ENCODE assay signal across 15 cellular contexts in the genomic region with DNA sequence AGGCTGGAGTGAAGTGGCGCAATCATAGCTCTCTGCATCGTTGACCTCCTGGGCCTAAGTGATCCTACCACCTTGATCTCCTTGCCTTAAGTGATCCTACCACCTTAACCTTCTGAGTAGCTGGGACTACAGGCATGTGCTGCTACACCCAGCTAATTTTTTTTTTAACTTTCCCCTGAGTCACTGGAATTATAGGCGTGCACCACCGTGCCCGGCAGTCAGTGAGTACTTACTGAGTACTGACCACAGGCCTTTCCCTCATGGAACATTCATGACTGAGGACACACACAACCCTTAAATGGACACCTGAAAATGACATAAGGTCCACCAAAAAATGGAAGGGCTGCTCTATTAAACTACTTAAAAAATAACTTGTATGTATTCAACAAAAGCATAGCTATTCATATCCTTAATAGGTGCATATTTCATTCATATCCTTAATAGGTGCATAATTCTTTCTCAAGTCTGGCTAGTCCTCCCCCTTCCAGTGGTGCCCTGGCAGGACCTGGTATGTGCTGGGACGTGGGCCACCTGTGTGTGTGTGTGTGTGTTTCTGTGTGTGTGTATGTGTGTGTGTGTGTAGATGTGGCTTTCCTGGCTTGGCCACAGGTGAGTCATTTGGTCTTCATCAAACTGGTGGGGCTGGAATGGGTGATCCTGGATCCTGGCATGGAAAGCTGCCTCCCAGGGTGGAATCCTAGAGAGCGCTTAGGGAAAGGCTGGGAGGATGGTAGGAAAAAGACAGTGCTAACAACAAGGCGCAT. TPM values are rescaled to one million over a fixed set of nuclear protein-coding genes. Genes with fewer than 3 reads are reported as not detected.
DNase-seq lines count a peak whose midpoint lies in the region; ATAC-seq and TF ChIP-seq lines count a peak whose summit lies in the region.
"Had no signal": no experiment of that assay in that cellular context is flagged by ENCODE, and none has a peak within 500 bp of the region (broad histone marks: within the 10 kb centered on the region; RNA-seq: fewer than 3 reads in every experiment).

No MANE protein-coding gene starts in this region.

- no peak for ATAC-seq in activated CD8-positive, alpha-beta memory T cell treated with anti-CD3 and anti-CD28 coated beads, Interleukin-2, amount 10 ng/mL, durations not matched to agents 7 days and 5 days

- no peaks in the 10 kb centered on the region for H3K9me3 Mint-ChIP-seq in activated CD8-positive, alpha-beta memory T cell treated with anti-CD3 and anti-CD28 coated beads, Interleukin-2, amount 10 ng/mL, durations not matched to agents 7 days and 5 days (ENCODE audit: low read depth)
- no peaks in the 10 kb centered on the region for H3K9me3 Mint-ChIP-seq in activated naive CD4-positive, alpha-beta T cell treated with anti-CD3 and anti-CD28 coated beads for 36 hours

- H3K9me3 ChIP-seq in PC-9 (ENCODE audit: insufficient read depth, low read depth) (no peaks in the 10 kb centered on the region), esophagus (ENCODE audit: control insufficient read depth in 2 of 2, insufficient read depth in 1 of 2, low read depth in 1 of 2, low read length in 1 of 2) (no peaks in the 10 kb centered on the region)
- H3K9me3 ChIP-seq: BLaER1 treated with 17β-estradiol and CSF1 and Interleukin-3, amounts not matched to agents 10 nM and 100 nM had no signal

- H3K4me1 ChIP-seq in PC-9 (replicated peaks; ENCODE audit: insufficient read depth), result peaks cover 38% of the 10 kb centered on the region
- H3K4me1 ChIP-seq in esophagus (ENCODE audit: control insufficient read depth in 2 of 2, insufficient read depth in 2 of 2, low read length in 1 of 2), result peaks cover 0 to 15% of the 10 kb centered on the region in 2 donors

- CTCF ChIA-PET in PC-9 (lab: Charles Lee), result no interaction called here
- CTCF ChIA-PET in activated CD8-positive, alpha-beta memory T cell treated with anti-CD3 and anti-CD28 coated beads, Interleukin-2, amount 10 ng/mL, durations not matched to agents 7 days and 5 days (lab: Charles Lee), result interaction anchor here (1.1 kb wide), 1 partner anchor 56 kb away, joined by 3 read pairs; no protein-coding TSS in a partner anchor
- CTCF ChIA-PET in activated naive CD4-positive, alpha-beta T cell treated with anti-CD3 and anti-CD28 coated beads for 36 hours (lab: Charles Lee), result no interaction called here

- H3K4me3 Mint-ChIP-seq in activated CD8-positive, alpha-beta memory T cell treated with anti-CD3 and anti-CD28 coated beads, Interleukin-2, amount 10 ng/mL, durations not matched to agents 7 days and 5 days, result no peak overlapping the region
- H3K4me3 Mint-ChIP-seq in activated naive CD4-positive, alpha-beta T cell treated with anti-CD3 and anti-CD28 coated beads for 36 hours, result no peak overlapping the region

- DNase-seq in AG10803 (ENCODE audit: low read depth) (peak; percentile 86), PC-9 (peak; percentile 68 to 87), retinal pigment epithelial cell (ENCODE audit: low read depth) (peak; percentile 53), NCI-H526 treated with DMSO at 0.1 percent for 48 hours (lab: John Stamatoyannopoulos, UW) (no peak), ecto neural progenitor cell (ENCODE audit: low spot score) (no peak)
- no peak for DNase-seq in activated CD8-positive, alpha-beta memory T cell treated with anti-CD3 and anti-CD28 coated beads, Interleukin-2, amount 10 ng/mL, durations not matched to agents 7 days and 5 days
- no peak for DNase-seq in activated naive CD4-positive, alpha-beta T cell treated with anti-CD3 and anti-CD28 coated beads for 36 hours
- DNase-seq: Karpas-422; NCI-H524 treated with DMSO at 0.1 percent for 48 hours; stimulated activated CD4-positive, alpha-beta T cell treated with anti-CD3 and anti-CD28 coated beads, Interleukin-4, amount 100 ng/mL, for 24 hours had no signal

- H2AFZ ChIP-seq in PC-9, result no peak overlapping the region; the same call in 1 of the 2 replicates

- H3F3A ChIP-seq in PC-9 (ENCODE audit: insufficient read depth, low read depth), result peaks cover 36% of the 10 kb centered on the region; the same call in 1 of the 2 replicates

- POLR2A ChIA-PET in PC-9 (lab: Charles Lee; ENCODE audit: unreplicated experiment), result interaction anchor here (0.5 to 0.7 kb wide), 7 partner anchors 28 to 1562 kb away, joined by 3 to 8 read pairs (median 4); partner anchors contain the start of gene STMP1

- H3K4me2 ChIP-seq in PC-9, result peak overlapping the region; percentile 64
- H3K4me2 ChIP-seq: BLaER1 treated with 17β-estradiol and CSF1 and Interleukin-3, amounts not matched to agents 10 nM and 100 nM had no signal

- H3K36me3 ChIP-seq in PC-9 (ENCODE audit: low read depth) (no peaks in the 10 kb centered on the region), esophagus (ENCODE audit: control insufficient read depth in 2 of 2, insufficient read depth in 2 of 2, low read length in 1 of 2) (no peaks in the 10 kb centered on the region)
- H3K36me3 ChIP-seq: BLaER1 treated with 17β-estradiol and CSF1 and Interleukin-3, amounts not matched to agents 10 nM and 100 nM had no signal

- H3K27me3 Mint-ChIP-seq in activated CD8-positive, alpha-beta memory T cell treated with anti-CD3 and anti-CD28 coated beads, Interleukin-2, amount 10 ng/mL, durations not matched to agents 7 days and 5 days, result peaks cover 15% of the 10 kb centered on the region
- peaks cover 2% of the 10 kb centered on the region for H3K27me3 Mint-ChIP-seq in activated naive CD4-positive, alpha-beta T cell treated with anti-CD3 and anti-CD28 coated beads for 36 hours (ENCODE audit: low read depth)

- no peak for TF ChIP-seq CTCF in AG10803 (conservative IDR thresholded peaks at IDR 0.05; ENCODE audit: low read length)
- no peak for TF ChIP-seq CTCF in PC-9 (conservative IDR thresholded peaks at IDR 0.05)
- no peak for TF ChIP-seq CTCF in retinal pigment epithelial cell (conservative IDR thresholded peaks at IDR 0.05; ENCODE audit: low read depth, low read length)

- no peaks in the 10 kb centered on the region for H4K20me1 ChIP-seq in PC-9 (ENCODE audit: insufficient read depth)
- H4K20me1 ChIP-seq: BLaER1 treated with 17β-estradiol and CSF1 and Interleukin-3, amounts not matched to agents 10 nM and 100 nM had no signal

- H3K4me1 Mint-ChIP-seq in activated CD8-positive, alpha-beta memory T cell treated with anti-CD3 and anti-CD28 coated beads, Interleukin-2, amount 10 ng/mL, durations not matched to agents 7 days and 5 days, result no peaks in the 10 kb centered on the region
- H3K4me1 Mint-ChIP-seq in activated naive CD4-positive, alpha-beta T cell treated with anti-CD3 and anti-CD28 coated beads for 36 hours (ENCODE audit: low read depth), result no peaks in the 10 kb centered on the region

- H3K79me2 ChIP-seq in PC-9 (ENCODE audit: low read depth), result no peaks in the 10 kb centered on the region

- H3K4me3 ChIP-seq in AG10803 (ENCODE audit: low read length) (peak overlapping the region; percentile 4), PC-9 (peak overlapping the region; percentile 15; the same call in 1 of the 2 replicates), esophagus (ENCODE audit: low read depth in 1 of 2, low read length in 2 of 2) (no peak overlapping the region), retinal pigment epithelial cell (ENCODE audit: low read length) (no peak overlapping the region)
- H3K4me3 ChIP-seq: BLaER1 treated with 17β-estradiol and CSF1 and Interleukin-3, amounts not matched to agents 10 nM and 100 nM had no signal

- 56 to 72% methylated on average over 8 of the region's 8 CpGs for WGBS in esophagus, 2 donors

- no peaks in the 10 kb centered on the region for H3K36me3 Mint-ChIP-seq in activated CD8-positive, alpha-beta memory T cell treated with anti-CD3 and anti-CD28 coated beads, Interleukin-2, amount 10 ng/mL, durations not matched to agents 7 days and 5 days
- H3K36me3 Mint-ChIP-seq in activated naive CD4-positive, alpha-beta T cell treated with anti-CD3 and anti-CD28 coated beads for 36 hours (ENCODE audit: low read depth), result no peaks in the 10 kb centered on the region

- TSS peak; percentile 87 for BruUV-seq in PC-9 (replicated peaks; lab: Mats Ljungman, UMichigan)

- intact Hi-C loops in PC-9 (cut with micrococcal nuclease; ENCODE audit: unreplicated experiment), result loop anchor here (1.0 to 5.0 kb wide), 3 partner anchors 29 to 66 kb away; no protein-coding TSS in a partner anchor
- intact Hi-C loops in activated naive CD4-positive, alpha-beta T cell treated with anti-CD3 and anti-CD28 coated beads for 36 hours (cut with micrococcal nuclease), result no loop called here

- H3K27ac Mint-ChIP-seq in activated CD8-positive, alpha-beta memory T cell treated with anti-CD3 and anti-CD28 coated beads, Interleukin-2, amount 10 ng/mL, durations not matched to agents 7 days and 5 days, result no peak overlapping the region
- no peak overlapping the region for H3K27ac Mint-ChIP-seq in activated naive CD4-positive, alpha-beta T cell treated with anti-CD3 and anti-CD28 coated beads for 36 hours

- H3K9me2 ChIP-seq in PC-9 (ENCODE audit: insufficient read depth), result no peaks in the 10 kb centered on the region

- no peaks in the 10 kb centered on the region for H3K27me3 ChIP-seq in PC-9 (ENCODE audit: insufficient read depth, low read depth)
- H3K27me3 ChIP-seq in esophagus (ENCODE audit: control insufficient read depth in 1 of 2, insufficient read depth in 2 of 2, low read length in 2 of 2), result no peaks in the 10 kb centered on the region
- H3K27me3 ChIP-seq: BLaER1 treated with 17β-estradiol and CSF1 and Interleukin-3, amounts not matched to agents 10 nM and 100 nM had no signal

- H3K27ac ChIP-seq in PC-9, result peak overlapping the region; percentile 98
- peak overlapping the region; percentile 78 to 87 for H3K27ac ChIP-seq in esophagus (ENCODE audit: low read depth in 2 of 2, low read length in 1 of 2)
- H3K27ac ChIP-seq: BLaER1 treated with 17β-estradiol and CSF1 and Interleukin-3, amounts not matched to agents 10 nM and 100 nM had no signal

RNA-seq across cellular contexts. Expression of gene FAM180A, which starts 3.5 kb away (rescaled TPM):
- not detected in 2 replicates for total RNA-seq in PC-9 (2021)
- 1 to 10 TPM in 1 of 2 donors, under 1 TPM in 1; 0.55 to 1.3 TPM for polyA plus RNA-seq in esophagus
- total RNA-seq in activated CD8-positive, alpha-beta memory T cell treated with anti-CD3 and anti-CD28 coated beads, Interleukin-2, amount 10 ng/mL, durations not matched to agents 7 days and 5 days, result not detected
- not detected for total RNA-seq in activated naive CD4-positive, alpha-beta T cell treated with anti-CD3 and anti-CD28 coated beads for 36 hours
- total RNA-seq: activated CD8-positive, alpha-beta memory T cell treated with anti-CD3 and anti-CD28 coated beads for 36 hours; T-helper 1 cell treated with Interleukin-12 subunit alpha and Interleukin-12 subunit beta and Interleukin-4 antibody, amounts not matched to agents 30 ng/mL and 1 ng/mL, for 36 hours had no signal

RNA-seq across cellular contexts. Expression of gene SLC13A4, which starts 17.1 kb away (rescaled TPM):
- total RNA-seq in PC-9 (2021), result not detected in 2 replicates
- polyA plus RNA-seq in esophagus, result 10 to 100 TPM in 1 of 2 donors, 1 to 10 TPM in 1; 7.1 to 11.0 TPM
- not detected for total RNA-seq in activated CD8-positive, alpha-beta memory T cell treated with anti-CD3 and anti-CD28 coated beads, Interleukin-2, amount 10 ng/mL, durations not matched to agents 7 days and 5 days
- not detected for total RNA-seq in activated naive CD4-positive, alpha-beta T cell treated with anti-CD3 and anti-CD28 coated beads for 36 hours
- total RNA-seq: activated CD8-positive, alpha-beta memory T cell treated with anti-CD3 and anti-CD28 coated beads for 36 hours; T-helper 1 cell treated with Interleukin-12 subunit alpha and Interleukin-12 subunit beta and Interleukin-4 antibody, amounts not matched to agents 30 ng/mL and 1 ng/mL, for 36 hours; urinary bladder had no signal

Comparison
In these comparisons a context has a peak if more than half of its experiments do, and no peak if none do; other contexts are left out.
1. DNase-seq: peak in AG10803 (single experiment), PC-9 (2 of 2) and retinal pigment epithelial cell (single experiment); none in NCI-H526 treated with DMSO at 0.1 percent for 48 hours (single experiment), activated CD8-positive, alpha-beta memory T cell treated with anti-CD3 and anti-CD28 coated beads, Interleukin-2, amount 10 ng/mL, durations not matched to agents 7 days and 5 days (single experiment), activated naive CD4-positive, alpha-beta T cell treated with anti-CD3 and anti-CD28 coated beads for 36 hours (single experiment) and ecto neural progenitor cell (single experiment).
2. H3K4me3 ChIP-seq: peak in AG10803 (single experiment) and PC-9 (single experiment); none in esophagus (0 of 2) and retinal pigment epithelial cell (single experiment).